Comparison of ENCODE assay signal across 15 cellular contexts in the genomic region with DNA sequence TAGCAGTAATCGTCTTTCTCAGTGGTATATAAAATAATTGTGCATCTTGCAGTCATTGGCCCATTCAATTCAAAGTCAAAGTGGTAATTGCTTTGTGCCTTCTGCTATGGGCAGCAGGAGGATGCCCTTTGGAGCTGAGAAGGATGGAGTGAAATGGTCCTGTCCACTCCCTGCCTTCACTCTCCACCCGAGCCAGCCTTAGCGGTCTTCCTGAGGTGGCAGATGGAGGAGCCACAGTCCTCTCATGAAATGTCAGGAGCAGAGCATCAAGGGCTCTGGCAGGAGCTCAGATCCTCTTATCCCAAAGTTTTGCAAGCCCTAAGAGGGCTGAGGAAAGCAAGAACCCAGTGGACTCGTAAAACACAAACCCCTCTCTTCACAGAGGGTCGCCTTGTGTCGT.
DNase-seq lines count a peak whose midpoint lies in the region; ATAC-seq and TF ChIP-seq lines count a peak whose summit lies in the region.
"Had no signal": no experiment of that assay in that cellular context is flagged by ENCODE, and none has a peak within 500 bp of the region (broad histone marks: within the 10 kb centered on the region; RNA-seq: fewer than 3 reads in every experiment).

No MANE protein-coding gene starts in this region.

- no peak overlapping the region for H3K4me3 ChIP-seq in neuronal stem cell (ENCODE audit: low read length in 2 of 2)
- H3K4me3 ChIP-seq in effector memory CD4-positive, alpha-beta T cell (ENCODE audit: insufficient read depth, low read depth, low read length, poor library complexity, severe bottlenecking), result no peak overlapping the region
- H3K4me3 ChIP-seq: GM23338 had no signal

- TF ChIP-seq CTCF in WTC11 (IDR thresholded peaks at IDR 0.05), result no peak

- H3K4ac ChIP-seq in neuronal stem cell (ENCODE audit: low read length), result no peak overlapping the region

- peaks cover 5% of the 10 kb centered on the region for H3K4me1 Mint-ChIP-seq in WTC11
- H3K4me1 Mint-ChIP-seq: CD4-positive, alpha-beta memory T cell had no signal

- no peak overlapping the region for H2BK15ac ChIP-seq in neuronal stem cell (ENCODE audit: low read length)

- no peaks in the 10 kb centered on the region; the same call in 1 of the 2 replicates for H3K27me3 Mint-ChIP-seq in WTC11 (ENCODE audit: low read depth)

- no peak for ATAC-seq in WTC11
- ATAC-seq: GM23338 had no signal

- no peak overlapping the region for H2BK5ac ChIP-seq in neuronal stem cell (ENCODE audit: low read length)

- WGBS in neuronal stem cell (ENCODE audit: extremely low coverage in 2 of 2, insufficient read length in 2 of 2, insufficient replicate concordance in 1 of 2), 2 donors, result no CpG with 5 or more reads among the region's 6 CpGs

- peak overlapping the region; percentile 50 for H3K14ac ChIP-seq in neuronal stem cell (ENCODE audit: low read length)

- no peaks in the 10 kb centered on the region for H3K9me3 Mint-ChIP-seq in WTC11
- H3K9me3 Mint-ChIP-seq: GM23338, H9 had no signal

- no peak overlapping the region for H3K9ac ChIP-seq in neuronal stem cell (ENCODE audit: low read depth, low read length, poor library complexity)

- no peak overlapping the region for H4K8ac ChIP-seq in neuronal stem cell (ENCODE audit: low read depth, low read length)

- peak overlapping the region; percentile 23 for H3K23ac ChIP-seq in neuronal stem cell (ENCODE audit: low read depth, low read length, poor library complexity)

- no peak overlapping the region for H3K27ac ChIP-seq in neuronal stem cell (replicated peaks; ENCODE audit: low read length)
- no peak overlapping the region for H3K27ac ChIP-seq in effector memory CD4-positive, alpha-beta T cell (ENCODE audit: insufficient read depth, low read length, poor library complexity, severe bottlenecking)

- POLR2A ChIA-PET in WTC11 (lab: Charles Lee), result no interaction called here

- H3K18ac ChIP-seq in neuronal stem cell (ENCODE audit: low read length), result peak overlapping the region; percentile 69

- H2AK5ac ChIP-seq in neuronal stem cell (ENCODE audit: low read depth, low read length), result no peak overlapping the region

- H3K4me1 ChIP-seq in neuronal stem cell (ENCODE audit: control insufficient read depth in 2 of 2, insufficient read depth in 1 of 2, low read depth in 1 of 2, low read length in 2 of 2), result no peaks in the 10 kb centered on the region
- no peaks in the 10 kb centered on the region for H3K4me1 ChIP-seq in effector memory CD4-positive, alpha-beta T cell (ENCODE audit: control insufficient read depth, insufficient read depth, low read length, poor library complexity, severe bottlenecking)

- H3K4me2 ChIP-seq in neuronal stem cell (ENCODE audit: insufficient read depth, low read length, poor library complexity, severe bottlenecking), result no peak overlapping the region
- H3K4me2 ChIP-seq: GM23338 had no signal

- H3K27ac Mint-ChIP-seq in WTC11, result no peak overlapping the region
- H3K27ac Mint-ChIP-seq: CD4-positive, alpha-beta memory T cell; GM23338; H9; HFFc6 had no signal

- H2BK120ac ChIP-seq in neuronal stem cell (ENCODE audit: low read depth, low read length), result no peak overlapping the region

- CTCF ChIA-PET in WTC11 (lab: Charles Lee), result no interaction called here

- H2BK12ac ChIP-seq in neuronal stem cell (ENCODE audit: low read length), result no peak overlapping the region

- H3K36me3 Mint-ChIP-seq in WTC11, result no peaks in the 10 kb centered on the region
- H3K36me3 Mint-ChIP-seq: CD4-positive, alpha-beta memory T cell had no signal

- no peak overlapping the region for H2AFZ ChIP-seq in neuronal stem cell (ENCODE audit: low read length)

- DNase-seq in G401 (ENCODE audit: low spot score) (peak; percentile 86), cerebellar cortex (ENCODE audit: low spot score) (peak; percentile 81), neuronal stem cell (ENCODE audit: low spot score) (no peak), WTC11 (ENCODE audit: low spot score) (no peak), LoVo (ENCODE audit: low spot score) (no peak)
- DNase-seq in effector memory CD4-positive, alpha-beta T cell, result no peak
- DNase-seq: Calu3; CD4-positive, alpha-beta memory T cell; COR-L47; DMS79; EL; GF-D8; H9; HFFc6 had no signal

- H3K36me3 ChIP-seq in neuronal stem cell (replicated peaks in 1 of 2; ENCODE audit: control insufficient read depth in 2 of 2, insufficient read depth in 2 of 2, low read length in 2 of 2), result no peaks in the 10 kb centered on the region
- no peaks in the 10 kb centered on the region for H3K36me3 ChIP-seq in effector memory CD4-positive, alpha-beta T cell (ENCODE audit: control insufficient read depth, insufficient read depth, low read length)

- no peaks in the 10 kb centered on the region for H3K79me1 ChIP-seq in neuronal stem cell (ENCODE audit: low read depth, low read length)

- H3K27me3 ChIP-seq in neuronal stem cell (ENCODE audit: control insufficient read depth in 3 of 3, insufficient read depth in 3 of 3, low read depth in 1 of 3, low read length in 3 of 3), result peaks cover 0 to 3% (median 0%) of the 10 kb centered on the region in 3 experiments
- H3K27me3 ChIP-seq in effector memory CD4-positive, alpha-beta T cell (replicated peaks; ENCODE audit: control insufficient read depth, insufficient read depth, low read length, poor library complexity, severe bottlenecking), result no peaks in the 10 kb centered on the region

- H3K9me3 ChIP-seq in neuronal stem cell (replicated peaks in 1 of 2; ENCODE audit: control insufficient read depth in 2 of 2, insufficient read depth in 1 of 2, low read depth in 1 of 2, low read length in 2 of 2), result no peaks in the 10 kb centered on the region
- H3K9me3 ChIP-seq in effector memory CD4-positive, alpha-beta T cell (ENCODE audit: control insufficient read depth, low read length), result no peaks in the 10 kb centered on the region

- H4K91ac ChIP-seq in neuronal stem cell (ENCODE audit: low read depth, low read length, poor library complexity), result no peak overlapping the region

- H3K4me3 Mint-ChIP-seq in WTC11, result no peak overlapping the region
- H3K4me3 Mint-ChIP-seq: GM23338, H9, HFFc6 had no signal

- in situ Hi-C loops in G401 (cut with HindIII; ENCODE audit: low sequenced_read_pairs), result no loop called here

TF ChIP-seq in WTC11, 78 proteins besides CTCF, POLR2A, EP300 and RAD21:
- TF ChIP-seq, protein P1, sequence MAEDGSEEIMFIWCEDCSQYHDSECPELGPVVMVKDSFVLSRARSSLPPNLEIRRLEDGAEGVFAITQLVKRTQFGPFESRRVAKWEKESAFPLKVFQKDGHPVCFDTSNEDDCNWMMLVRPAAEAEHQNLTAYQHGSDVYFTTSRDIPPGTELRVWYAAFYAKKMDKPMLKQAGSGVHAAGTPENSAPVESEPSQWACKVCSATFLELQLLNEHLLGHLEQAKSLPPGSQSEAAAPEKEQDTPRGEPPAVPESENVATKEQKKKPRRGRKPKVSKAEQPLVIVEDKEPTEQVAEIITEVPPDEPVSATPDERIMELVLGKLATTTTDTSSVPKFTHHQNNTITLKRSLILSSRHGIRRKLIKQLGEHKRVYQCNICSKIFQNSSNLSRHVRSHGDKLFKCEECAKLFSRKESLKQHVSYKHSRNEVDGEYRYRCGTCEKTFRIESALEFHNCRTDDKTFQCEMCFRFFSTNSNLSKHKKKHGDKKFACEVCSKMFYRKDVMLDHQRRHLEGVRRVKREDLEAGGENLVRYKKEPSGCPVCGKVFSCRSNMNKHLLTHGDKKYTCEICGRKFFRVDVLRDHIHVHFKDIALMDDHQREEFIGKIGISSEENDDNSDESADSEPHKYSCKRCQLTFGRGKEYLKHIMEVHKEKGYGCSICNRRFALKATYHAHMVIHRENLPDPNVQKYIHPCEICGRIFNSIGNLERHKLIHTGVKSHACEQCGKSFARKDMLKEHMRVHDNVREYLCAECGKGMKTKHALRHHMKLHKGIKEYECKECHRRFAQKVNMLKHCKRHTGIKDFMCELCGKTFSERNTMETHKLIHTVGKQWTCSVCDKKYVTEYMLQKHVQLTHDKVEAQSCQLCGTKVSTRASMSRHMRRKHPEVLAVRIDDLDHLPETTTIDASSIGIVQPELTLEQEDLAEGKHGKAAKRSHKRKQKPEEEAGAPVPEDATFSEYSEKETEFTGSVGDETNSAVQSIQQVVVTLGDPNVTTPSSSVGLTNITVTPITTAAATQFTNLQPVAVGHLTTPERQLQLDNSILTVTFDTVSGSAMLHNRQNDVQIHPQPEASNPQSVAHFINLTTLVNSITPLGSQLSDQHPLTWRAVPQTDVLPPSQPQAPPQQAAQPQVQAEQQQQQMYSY (CRISPR knock-in tag; IDR thresholded peaks at IDR 0.05), result no peak
- TF ChIP-seq ZNF416 (CRISPR knock-in tag; IDR thresholded peaks at IDR 0.05), result no peak
- TF ChIP-seq SP1 (CRISPR knock-in tag; conservative IDR thresholded peaks at IDR 0.05), result no peak
- TF ChIP-seq ATF1 (CRISPR knock-in tag; IDR thresholded peaks at IDR 0.05), result no peak
- no peak for TF ChIP-seq OVOL2 (CRISPR knock-in tag; IDR thresholded peaks at IDR 0.05; ENCODE audit: borderline replicate concordance)
- TF ChIP-seq, protein P2, sequence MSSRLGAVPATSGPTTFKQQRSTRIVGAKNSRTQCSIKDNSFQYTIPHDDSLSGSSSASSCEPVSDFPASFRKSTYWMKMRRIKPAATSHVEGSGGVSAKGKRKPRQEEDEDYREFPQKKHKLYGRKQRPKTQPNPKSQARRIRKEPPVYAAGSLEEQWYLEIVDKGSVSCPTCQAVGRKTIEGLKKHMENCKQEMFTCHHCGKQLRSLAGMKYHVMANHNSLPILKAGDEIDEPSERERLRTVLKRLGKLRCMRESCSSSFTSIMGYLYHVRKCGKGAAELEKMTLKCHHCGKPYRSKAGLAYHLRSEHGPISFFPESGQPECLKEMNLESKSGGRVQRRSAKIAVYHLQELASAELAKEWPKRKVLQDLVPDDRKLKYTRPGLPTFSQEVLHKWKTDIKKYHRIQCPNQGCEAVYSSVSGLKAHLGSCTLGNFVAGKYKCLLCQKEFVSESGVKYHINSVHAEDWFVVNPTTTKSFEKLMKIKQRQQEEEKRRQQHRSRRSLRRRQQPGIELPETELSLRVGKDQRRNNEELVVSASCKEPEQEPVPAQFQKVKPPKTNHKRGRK (CRISPR knock-in tag; IDR thresholded peaks at IDR 0.05; ENCODE audit: borderline replicate concordance), result no peak
- no peak for TF ChIP-seq CREB1 (CRISPR knock-in tag; IDR thresholded peaks at IDR 0.05)
- no peak for TF ChIP-seq ZNF121 (CRISPR knock-in tag; IDR thresholded peaks at IDR 0.05)

Comparison
In these comparisons a context has a peak if more than half of its experiments do, and no peak if none do; other contexts are left out.
1. DNase-seq: peak in G401 (single experiment) and cerebellar cortex (single experiment); none in neuronal stem cell (single experiment), effector memory CD4-positive, alpha-beta T cell (0 of 3), WTC11 (single experiment) and LoVo (single experiment).